19 cellular contexts compared by ENCODE assay signal in the genomic region with DNA sequence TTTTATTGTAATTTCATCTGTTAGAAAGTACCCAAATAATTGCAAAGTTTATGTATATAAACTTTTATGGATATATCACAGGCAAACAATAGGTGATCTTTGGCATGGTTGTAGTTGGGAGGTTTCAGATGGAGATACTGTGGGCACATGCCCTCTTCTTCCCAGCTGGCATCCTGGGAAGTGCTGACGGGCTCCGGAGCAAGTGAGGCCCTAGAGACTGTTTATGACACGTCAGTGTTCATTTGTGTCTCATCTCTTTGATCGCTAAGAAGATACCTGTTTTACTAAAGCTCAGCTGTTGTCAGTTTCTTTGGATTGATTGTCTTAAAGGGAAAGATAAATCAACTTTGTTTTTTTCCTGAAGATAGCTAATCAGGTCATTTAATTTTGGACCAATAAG.
A peak's percentile ranks its signal among the peaks of the same experiment; 100 is the strongest.
DNase-seq lines count a peak whose midpoint lies in the region; ATAC-seq, FAIRE-seq and TF ChIP-seq lines count a peak whose summit lies in the region.
"Had no signal": no experiment of that assay in that cellular context is flagged by ENCODE, and none has a peak within 500 bp of the region (broad histone marks: within the 10 kb centered on the region; RNA-seq: fewer than 3 reads in every experiment).

No MANE protein-coding gene starts in this region.

- H2AFZ ChIP-seq in GM12878 (ENCODE audit: control insufficient read depth, low read depth, low read length) = no peak overlapping the region

- SMC1A ChIA-PET in GM12878 (lab: Charles Lee; ENCODE audit: uncharacterized antibody, unreplicated experiment) = no interaction called here

- peaks cover 11% of the 10 kb centered on the region for H3K36me3 Mint-ChIP-seq in CD4-positive, CD25-positive, alpha-beta regulatory T cell

- no peaks in the 10 kb centered on the region for H3K27me3 ChIP-seq in BLaER1 treated with 17β-estradiol and CSF1 and Interleukin-3, amounts not matched to agents 10 nM and 100 nM
- H3K27me3 ChIP-seq in CD4-positive, CD25-positive, alpha-beta regulatory T cell (ENCODE audit: control insufficient read depth, insufficient read depth, low read length) = no peaks in the 10 kb centered on the region
- H3K27me3 ChIP-seq in GM12878 (replicated peaks in 1 of 2; ENCODE audit: control insufficient read depth in 2 of 2, insufficient read depth in 2 of 2, low read length in 1 of 2) = no peaks in the 10 kb centered on the region

- FAIRE-seq in GM12878 (lab: Jason Lieb, UNC) (no peak), islet of Langerhans (lab: Jason Lieb, UNC) (peak; percentile 77)
- FAIRE-seq: A204.1, G401.6, GM12892, GM19239 had no signal

- H3K9me3 Mint-ChIP-seq in CD4-positive, CD25-positive, alpha-beta regulatory T cell = no peaks in the 10 kb centered on the region
- H3K9me3 Mint-ChIP-seq: CD8-positive, alpha-beta memory T cell; HFFc6 had no signal

- H3K36me3 ChIP-seq in BLaER1 treated with 17β-estradiol and CSF1 and Interleukin-3, amounts not matched to agents 10 nM and 100 nM = peaks cover 0 to 21% (median 7%) of the 10 kb centered on the region in 11 experiments; a peak in 11 of 22 replicates
- H3K36me3 ChIP-seq in CD4-positive, CD25-positive, alpha-beta regulatory T cell (ENCODE audit: control insufficient read depth, insufficient read depth, low read length) = no peaks in the 10 kb centered on the region
- no peaks in the 10 kb centered on the region for H3K36me3 ChIP-seq in GM12878 (ENCODE audit: control insufficient read depth in 2 of 2, insufficient read depth in 2 of 2, low read length in 1 of 2)

- RAD21 ChIA-PET in GM12878 (lab: Charles Lee; ENCODE audit: unreplicated experiment) = interaction anchor here (0.9 kb wide), 1 partner anchor 188 kb away, joined by 4 read pairs; no protein-coding TSS in a partner anchor

- peaks cover 10 to 55% (median 26%) of the 10 kb centered on the region in 10 experiments for H3K4me1 ChIP-seq in BLaER1 treated with 17β-estradiol and CSF1 and Interleukin-3, amounts not matched to agents 10 nM and 100 nM
- no peaks in the 10 kb centered on the region for H3K4me1 ChIP-seq in CD4-positive, CD25-positive, alpha-beta regulatory T cell (ENCODE audit: control insufficient read depth, insufficient read depth, low read length, poor library complexity, severe bottlenecking)
- no peaks in the 10 kb centered on the region for H3K4me1 ChIP-seq in GM12878 (ENCODE audit: control insufficient read depth, insufficient read depth, low read length)

- TF ChIP-seq RAD21 in GM12878 (IDR thresholded peaks at IDR 0.05; ENCODE audit: insufficient read depth, low read depth, low read length) = no peak

- no peaks in the 10 kb centered on the region for H3K9me3 ChIP-seq in BLaER1 treated with 17β-estradiol and CSF1 and Interleukin-3, amounts not matched to agents 10 nM and 100 nM (replicated peaks in 1 of 11)
- H3K9me3 ChIP-seq in CD4-positive, CD25-positive, alpha-beta regulatory T cell (ENCODE audit: control insufficient read depth in 2 of 2, low read length in 2 of 2) = no peaks in the 10 kb centered on the region
- no peaks in the 10 kb centered on the region for H3K9me3 ChIP-seq in GM12878 (replicated peaks; ENCODE audit: control insufficient read depth, insufficient read depth, low read length)
- H3K9me3 ChIP-seq: Caco-2 had no signal

- no peak for DNase-seq in CD4-positive, CD25-positive, alpha-beta regulatory T cell
- DNase-seq in GM12878 (ENCODE audit: low read depth, low spot score) = no peak
- no peak for DNase-seq in SIG-M5 (lab: John Stamatoyannopoulos, UW)
- DNase-seq in hepatic stellate cell (ENCODE audit: low spot score) = no peak
- no peak for DNase-seq in activated CD4-positive, alpha-beta T cell treated with anti-CD3 and anti-CD28 coated beads, Interleukin-2, amount 50 U/mL, for 1 hour
- DNase-seq: Caco-2; CD8-positive, alpha-beta memory T cell; HCEC 1CT; HFFc6; KBM-7 had no signal

- POLR2A ChIA-PET in GM12878 (lab: Charles Lee) = no interaction called here

- no peak for ATAC-seq in CD4-positive, CD25-positive, alpha-beta regulatory T cell (ENCODE audit: low read depth in 2 of 2)
- no peak for ATAC-seq in GM12878
- no peak for ATAC-seq in HG03469 (IDR thresholded peaks at IDR 0.05; ENCODE audit: unreplicated experiment)

- H4K20me1 ChIP-seq in BLaER1 treated with 17β-estradiol and CSF1 and Interleukin-3, amounts not matched to agents 10 nM and 100 nM = no peaks in the 10 kb centered on the region
- H4K20me1 ChIP-seq in GM12878 (ENCODE audit: control insufficient read depth, insufficient read depth) = no peaks in the 10 kb centered on the region

- BruUV-seq in GM12878 (replicated peaks; lab: Mats Ljungman, UMichigan) = no TSS peak

- in situ Hi-C loops in GM12878 (cut with MboI) = no loop called here

- 19% methylated on average over 4 of the region's 4 CpGs for WGBS in GM12878 (ENCODE audit: insufficient coverage, insufficient replicate concordance, low lambda C conversion rate, missing lambda C conversion rate)

- H3K4me3 ChIP-seq in BLaER1 treated with 17β-estradiol and CSF1 and Interleukin-3, amounts not matched to agents 10 nM and 100 nM = no peak overlapping the region
- H3K4me3 ChIP-seq in CD4-positive, CD25-positive, alpha-beta regulatory T cell (ENCODE audit: low read depth, low read length) = no peak overlapping the region
- H3K4me3 ChIP-seq in GM12878 = no peak overlapping the region

- peak overlapping the region in 1 of 4 donors; percentile 5 for H3K4me3 Mint-ChIP-seq in CD4-positive, CD25-positive, alpha-beta regulatory T cell
- H3K4me3 Mint-ChIP-seq: B cell; CD8-positive, alpha-beta memory T cell; HFFc6 had no signal

- no peak for TF ChIP-seq CTCF in GM12878 (IDR thresholded peaks at IDR 0.05 in 2 of 3, conservative IDR thresholded peaks at IDR 0.05 in 1 of 3; ENCODE audit: control insufficient read depth in 2 of 3, extremely low read depth in 1 of 3, insufficient read depth in 1 of 3, low read depth in 3 of 3, low read length in 3 of 3)

- H3K4me1 Mint-ChIP-seq in CD4-positive, CD25-positive, alpha-beta regulatory T cell = peaks cover 14 to 50% (median 22%) of the 10 kb centered on the region in 4 donors
- H3K4me1 Mint-ChIP-seq: CD8-positive, alpha-beta memory T cell had no signal

- no peaks in the 10 kb centered on the region for H3K79me2 ChIP-seq in GM12878 (ENCODE audit: control insufficient read depth, insufficient read depth, low read length)

- CTCF ChIA-PET in GM12878 (lab: Yijun Ruan, JAX) = interaction anchor here (0.6 to 1.5 kb wide), 3 partner anchors 154 to 276 kb away, joined by 3 to 9 read pairs (median 4); no protein-coding TSS in a partner anchor

- intact Hi-C loops in GM12878 (cut with micrococcal nuclease; ENCODE audit: unreplicated experiment) = no loop called here

- peak overlapping the region in 5 of 11 experiments; percentile 36 to 75 (median 48); a peak in 8 of 22 replicates for H3K27ac ChIP-seq in BLaER1 treated with 17β-estradiol and CSF1 and Interleukin-3, amounts not matched to agents 10 nM and 100 nM
- H3K27ac ChIP-seq in CD4-positive, CD25-positive, alpha-beta regulatory T cell (ENCODE audit: insufficient read depth, low read length, poor library complexity, severe bottlenecking) = no peak overlapping the region
- H3K27ac ChIP-seq in GM12878 (ENCODE audit: control insufficient read depth, insufficient read depth) = no peak overlapping the region
- H3K27ac ChIP-seq: C4-2B had no signal

- no peak for TF ChIP-seq POLR2A in GM12878 (IDR thresholded peaks at IDR 0.05; ENCODE audit: low read depth, low read length)

- peaks cover 6% of the 10 kb centered on the region for H3K27me3 Mint-ChIP-seq in CD4-positive, CD25-positive, alpha-beta regulatory T cell
- H3K27me3 Mint-ChIP-seq: B cell; CD8-positive, alpha-beta memory T cell had no signal

- H3K4me2 ChIP-seq in BLaER1 treated with 17β-estradiol and CSF1 and Interleukin-3, amounts not matched to agents 10 nM and 100 nM = peak overlapping the region in 6 of 11 experiments; percentile 52 to 86 (median 80); a peak in 11 of 22 replicates
- H3K4me2 ChIP-seq in GM12878 (ENCODE audit: control insufficient read depth, insufficient read depth) = no peak overlapping the region

- H3K9ac ChIP-seq in BLaER1 treated with 17β-estradiol and CSF1 and Interleukin-3, amounts not matched to agents 10 nM and 100 nM = no peak overlapping the region
- no peak overlapping the region for H3K9ac ChIP-seq in GM12878 (ENCODE audit: control insufficient read depth, insufficient read depth, low read length)

- TF ChIP-seq EP300 in GM12878 (IDR thresholded peaks at IDR 0.05; ENCODE audit: borderline replicate concordance in 1 of 2, control insufficient read depth in 1 of 2, low read depth in 2 of 2, low read length in 2 of 2) = no peak

- H3K27ac Mint-ChIP-seq in CD4-positive, CD25-positive, alpha-beta regulatory T cell = peak overlapping the region in 2 of 3 donors; percentile 30 to 74
- H3K27ac Mint-ChIP-seq: B cell, HFFc6 had no signal

TF ChIP-seq in GM12878, 131 proteins besides CTCF, POLR2A, EP300 and RAD21 (continues in another document):
- TF ChIP-seq SIN3A (IDR thresholded peaks at IDR 0.05; ENCODE audit: low read depth, low read length) = no peak
- TF ChIP-seq YY1 (IDR thresholded peaks at IDR 0.05; ENCODE audit: low read depth, low read length) = no peak
- TF ChIP-seq, protein P1, sequence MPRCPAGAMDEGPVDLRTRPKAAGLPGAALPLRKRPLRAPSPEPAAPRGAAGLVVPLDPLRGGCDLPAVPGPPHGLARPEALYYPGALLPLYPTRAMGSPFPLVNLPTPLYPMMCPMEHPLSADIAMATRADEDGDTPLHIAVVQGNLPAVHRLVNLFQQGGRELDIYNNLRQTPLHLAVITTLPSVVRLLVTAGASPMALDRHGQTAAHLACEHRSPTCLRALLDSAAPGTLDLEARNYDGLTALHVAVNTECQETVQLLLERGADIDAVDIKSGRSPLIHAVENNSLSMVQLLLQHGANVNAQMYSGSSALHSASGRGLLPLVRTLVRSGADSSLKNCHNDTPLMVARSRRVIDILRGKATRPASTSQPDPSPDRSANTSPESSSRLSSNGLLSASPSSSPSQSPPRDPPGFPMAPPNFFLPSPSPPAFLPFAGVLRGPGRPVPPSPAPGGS (IDR thresholded peaks at IDR 0.05; ENCODE audit: borderline replicate concordance, insufficient read depth, low read depth, low read length, poor library complexity, severe bottlenecking) = peak; percentile 32
